ENCODE assay signal across 1 cellular context in the genomic region with DNA sequence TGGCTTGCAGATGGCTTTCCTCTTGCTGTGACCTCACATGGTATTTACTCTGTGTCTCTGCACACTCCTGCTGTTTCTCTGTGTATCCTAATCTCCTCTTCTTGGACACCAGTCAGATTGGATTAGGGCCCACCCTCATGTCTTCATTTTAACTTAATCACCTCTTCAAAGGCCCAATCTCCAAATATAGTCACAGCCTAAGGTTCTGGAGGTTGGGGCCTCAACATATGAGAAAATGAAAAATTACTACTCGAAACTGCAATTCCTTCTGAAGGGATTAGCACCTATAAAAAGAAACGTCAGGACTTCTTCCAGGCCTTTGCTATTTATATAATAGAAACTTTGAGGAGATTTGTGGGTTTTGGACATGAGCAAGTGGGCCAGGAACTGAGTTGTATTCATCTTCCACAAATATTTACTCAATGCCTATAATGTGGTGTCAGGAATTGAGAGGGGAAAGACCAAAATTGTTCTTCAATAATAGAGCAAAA.
TF ChIP-seq lines count a peak whose summit lies in the region.

No MANE protein-coding gene starts in this region.

TF ChIP-seq in IMR-90, 13 proteins besides CTCF, POLR2A, EP300 and RAD21:
- TF ChIP-seq RFX5 (IDR thresholded peaks at IDR 0.05; ENCODE audit: low read depth, low read length) = no peak
- no peak for TF ChIP-seq MAFK (IDR thresholded peaks at IDR 0.05; ENCODE audit: low read depth, low read length)
- TF ChIP-seq RCOR1 (IDR thresholded peaks at IDR 0.05; ENCODE audit: insufficient replicate concordance, low read length) = no peak
- no peak for TF ChIP-seq MXI1 (IDR thresholded peaks at IDR 0.05; ENCODE audit: borderline replicate concordance, low read depth, low read length)
- TF ChIP-seq SMC3 (IDR thresholded peaks at IDR 0.05; ENCODE audit: low read depth, low read length) = no peak
- TF ChIP-seq, protein P1, sequence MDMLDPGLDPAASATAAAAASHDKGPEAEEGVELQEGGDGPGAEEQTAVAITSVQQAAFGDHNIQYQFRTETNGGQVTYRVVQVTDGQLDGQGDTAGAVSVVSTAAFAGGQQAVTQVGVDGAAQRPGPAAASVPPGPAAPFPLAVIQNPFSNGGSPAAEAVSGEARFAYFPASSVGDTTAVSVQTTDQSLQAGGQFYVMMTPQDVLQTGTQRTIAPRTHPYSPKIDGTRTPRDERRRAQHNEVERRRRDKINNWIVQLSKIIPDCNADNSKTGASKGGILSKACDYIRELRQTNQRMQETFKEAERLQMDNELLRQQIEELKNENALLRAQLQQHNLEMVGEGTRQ (IDR thresholded peaks at IDR 0.05; ENCODE audit: low read depth, low read length) = no peak
- no peak for TF ChIP-seq MAZ (IDR thresholded peaks at IDR 0.05; ENCODE audit: borderline replicate concordance, low read depth, low read length)
- TF ChIP-seq, protein P2, sequence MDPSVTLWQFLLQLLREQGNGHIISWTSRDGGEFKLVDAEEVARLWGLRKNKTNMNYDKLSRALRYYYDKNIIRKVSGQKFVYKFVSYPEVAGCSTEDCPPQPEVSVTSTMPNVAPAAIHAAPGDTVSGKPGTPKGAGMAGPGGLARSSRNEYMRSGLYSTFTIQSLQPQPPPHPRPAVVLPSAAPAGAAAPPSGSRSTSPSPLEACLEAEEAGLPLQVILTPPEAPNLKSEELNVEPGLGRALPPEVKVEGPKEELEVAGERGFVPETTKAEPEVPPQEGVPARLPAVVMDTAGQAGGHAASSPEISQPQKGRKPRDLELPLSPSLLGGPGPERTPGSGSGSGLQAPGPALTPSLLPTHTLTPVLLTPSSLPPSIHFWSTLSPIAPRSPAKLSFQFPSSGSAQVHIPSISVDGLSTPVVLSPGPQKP (IDR thresholded peaks at IDR 0.05; ENCODE audit: borderline replicate concordance, low read depth, low read length) = no peak
- no peak for TF ChIP-seq CHD1 (IDR thresholded peaks at IDR 0.05; ENCODE audit: low read depth, low read length)
- no peak for TF ChIP-seq NFE2L2 (IDR thresholded peaks at IDR 0.05; ENCODE audit: low read depth, low read length)
- TF ChIP-seq BHLHE40 (IDR thresholded peaks at IDR 0.05; ENCODE audit: low read depth, low read length) = no peak
- no peak for TF ChIP-seq CEBPB (IDR thresholded peaks at IDR 0.05; ENCODE audit: low read depth, low read length)
- TF ChIP-seq FOS (IDR thresholded peaks at IDR 0.05; ENCODE audit: low read depth, low read length) = no peak
TF ChIP-seq in IMR-90: peak in this region for 0.
